In the genomic region with DNA sequence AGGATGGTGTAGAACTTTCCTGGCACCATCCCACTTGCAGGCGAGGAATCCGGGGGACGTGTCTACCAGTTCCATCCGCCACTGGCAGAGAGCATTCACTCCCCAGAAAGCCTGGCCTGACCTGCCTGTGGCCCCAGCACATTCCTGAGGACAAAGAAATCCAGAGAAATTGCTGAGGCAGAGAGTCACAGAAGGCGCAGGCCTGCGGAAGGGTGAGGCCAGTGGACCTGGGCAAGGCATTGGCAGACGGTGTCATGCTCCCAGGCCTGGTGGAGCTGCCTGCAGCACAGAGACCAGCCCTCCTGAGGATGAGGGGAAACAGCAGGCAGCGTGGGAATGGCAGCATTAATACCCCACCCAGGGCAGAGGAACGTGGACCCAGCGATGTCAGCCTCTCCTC, we compare ENCODE assay signal across 1 cellular context.
TF ChIP-seq lines count a peak whose summit lies in the region.

No MANE protein-coding gene starts in this region.

TF ChIP-seq in GM23338, 12 proteins besides CTCF, POLR2A, EP300 and RAD21 (continued from another document):
- TF ChIP-seq, protein P1, sequence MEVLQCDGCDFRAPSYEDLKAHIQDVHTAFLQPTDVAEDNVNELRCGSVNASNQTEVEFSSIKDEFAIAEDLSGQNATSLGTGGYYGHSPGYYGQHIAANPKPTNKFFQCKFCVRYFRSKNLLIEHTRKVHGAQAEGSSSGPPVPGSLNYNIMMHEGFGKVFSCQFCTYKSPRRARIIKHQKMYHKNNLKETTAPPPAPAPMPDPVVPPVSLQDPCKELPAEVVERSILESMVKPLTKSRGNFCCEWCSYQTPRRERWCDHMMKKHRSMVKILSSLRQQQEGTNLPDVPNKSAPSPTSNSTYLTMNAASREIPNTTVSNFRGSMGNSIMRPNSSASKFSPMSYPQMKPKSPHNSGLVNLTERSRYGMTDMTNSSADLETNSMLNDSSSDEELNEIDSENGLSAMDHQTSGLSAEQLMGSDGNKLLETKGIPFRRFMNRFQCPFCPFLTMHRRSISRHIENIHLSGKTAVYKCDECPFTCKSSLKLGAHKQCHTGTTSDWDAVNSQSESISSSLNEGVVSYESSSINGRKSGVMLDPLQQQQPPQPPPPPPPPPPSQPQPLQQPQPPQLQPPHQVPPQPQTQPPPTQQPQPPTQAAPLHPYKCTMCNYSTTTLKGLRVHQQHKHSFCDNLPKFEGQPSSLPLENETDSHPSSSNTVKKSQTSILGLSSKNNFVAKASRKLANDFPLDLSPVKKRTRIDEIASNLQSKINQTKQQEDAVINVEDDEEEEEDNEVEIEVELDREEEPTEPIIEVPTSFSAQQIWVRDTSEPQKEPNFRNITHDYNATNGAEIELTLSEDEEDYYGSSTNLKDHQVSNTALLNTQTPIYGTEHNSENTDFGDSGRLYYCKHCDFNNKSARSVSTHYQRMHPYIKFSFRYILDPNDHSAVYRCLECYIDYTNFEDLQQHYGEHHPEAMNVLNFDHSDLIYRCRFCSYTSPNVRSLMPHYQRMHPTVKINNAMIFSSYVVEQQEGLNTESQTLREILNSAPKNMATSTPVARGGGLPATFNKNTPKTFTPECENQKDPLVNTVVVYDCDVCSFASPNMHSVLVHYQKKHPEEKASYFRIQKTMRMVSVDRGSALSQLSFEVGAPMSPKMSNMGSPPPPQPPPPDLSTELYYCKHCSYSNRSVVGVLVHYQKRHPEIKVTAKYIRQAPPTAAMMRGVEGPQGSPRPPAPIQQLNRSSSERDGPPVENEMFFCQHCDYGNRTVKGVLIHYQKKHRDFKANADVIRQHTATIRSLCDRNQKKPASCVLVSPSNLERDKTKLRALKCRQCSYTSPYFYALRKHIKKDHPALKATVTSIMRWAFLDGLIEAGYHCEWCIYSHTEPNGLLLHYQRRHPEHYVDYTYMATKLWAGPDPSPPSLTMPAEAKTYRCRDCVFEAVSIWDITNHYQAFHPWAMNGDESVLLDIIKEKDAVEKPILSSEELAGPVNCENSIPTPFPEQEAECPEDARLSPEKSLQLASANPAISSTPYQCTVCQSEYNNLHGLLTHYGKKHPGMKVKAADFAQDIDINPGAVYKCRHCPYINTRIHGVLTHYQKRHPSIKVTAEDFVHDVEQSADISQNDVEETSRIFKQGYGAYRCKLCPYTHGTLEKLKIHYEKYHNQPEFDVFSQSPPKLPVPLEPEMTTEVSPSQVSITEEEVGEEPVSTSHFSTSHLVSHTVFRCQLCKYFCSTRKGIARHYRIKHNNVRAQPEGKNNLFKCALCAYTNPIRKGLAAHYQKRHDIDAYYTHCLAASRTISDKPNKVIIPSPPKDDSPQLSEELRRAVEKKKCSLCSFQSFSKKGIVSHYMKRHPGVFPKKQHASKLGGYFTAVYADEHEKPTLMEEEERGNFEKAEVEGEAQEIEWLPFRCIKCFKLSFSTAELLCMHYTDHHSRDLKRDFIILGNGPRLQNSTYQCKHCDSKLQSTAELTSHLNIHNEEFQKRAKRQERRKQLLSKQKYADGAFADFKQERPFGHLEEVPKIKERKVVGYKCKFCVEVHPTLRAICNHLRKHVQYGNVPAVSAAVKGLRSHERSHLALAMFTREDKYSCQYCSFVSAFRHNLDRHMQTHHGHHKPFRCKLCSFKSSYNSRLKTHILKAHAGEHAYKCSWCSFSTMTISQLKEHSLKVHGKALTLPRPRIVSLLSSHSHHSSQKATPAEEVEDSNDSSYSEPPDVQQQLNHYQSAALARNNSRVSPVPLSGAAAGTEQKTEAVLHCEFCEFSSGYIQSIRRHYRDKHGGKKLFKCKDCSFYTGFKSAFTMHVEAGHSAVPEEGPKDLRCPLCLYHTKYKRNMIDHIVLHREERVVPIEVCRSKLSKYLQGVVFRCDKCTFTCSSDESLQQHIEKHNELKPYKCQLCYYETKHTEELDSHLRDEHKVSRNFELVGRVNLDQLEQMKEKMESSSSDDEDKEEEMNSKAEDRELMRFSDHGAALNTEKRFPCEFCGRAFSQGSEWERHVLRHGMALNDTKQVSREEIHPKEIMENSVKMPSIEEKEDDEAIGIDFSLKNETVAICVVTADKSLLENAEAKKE (CRISPR knock-in tag; IDR thresholded peaks at IDR 0.05), result no peak
- TF ChIP-seq NANOG (IDR thresholded peaks at IDR 0.05; ENCODE audit: borderline replicate concordance), result no peak
TF ChIP-seq in GM23338: peak in this region for 0.
